Comparison of ENCODE assay signal across 8 cellular contexts in genomic region chr9:92728831-92729734, GRCh38. TPM values are rescaled to one million over a fixed set of nuclear protein-coding genes. Genes with fewer than 3 reads are reported as not detected.
DNase-seq lines count a peak whose midpoint lies in the region; ATAC-seq and TF ChIP-seq lines count a peak whose summit lies in the region.

No MANE protein-coding gene starts in this region.

- peaks cover 0 to 76% (median 33%) of the 10 kb centered on the region in 4 donors for H3K4me1 ChIP-seq in tibial nerve
- peaks cover 26 to 52% (median 42%) of the 10 kb centered on the region in 4 donors for H3K4me1 ChIP-seq in esophagus muscularis mucosa

- ATAC-seq in GM18867 (IDR thresholded peaks at IDR 0.05; ENCODE audit: unreplicated experiment) (peak; percentile 86), HG03025 (IDR thresholded peaks at IDR 0.05; ENCODE audit: low FRiP score, unreplicated experiment) (peak; percentile 65), left ventricle myocardium superior (peak; percentile 79)

- no peaks in the 10 kb centered on the region for H3K9me3 ChIP-seq in tibial nerve
- H3K9me3 ChIP-seq in esophagus muscularis mucosa, result no peaks in the 10 kb centered on the region

- no peak overlapping the region for H3K4me3 ChIP-seq in tibial nerve
- H3K4me3 ChIP-seq in esophagus muscularis mucosa, result no peak overlapping the region

- no peak for TF ChIP-seq EP300 in tibial nerve (IDR thresholded peaks at IDR 0.05)
- no peak for TF ChIP-seq EP300 in esophagus muscularis mucosa (IDR thresholded peaks at IDR 0.05)

- H3K27me3 ChIP-seq in tibial nerve, result no peaks in the 10 kb centered on the region
- H3K27me3 ChIP-seq in esophagus muscularis mucosa, result no peaks in the 10 kb centered on the region

- POLR2A ChIA-PET in RWPE1 (lab: Yijun Ruan, JAX; ENCODE audit: low non-redundant PET), result no interaction called here

- peaks cover 0 to 40% (median 0%) of the 10 kb centered on the region in 3 donors for H3K36me3 ChIP-seq in tibial nerve
- H3K36me3 ChIP-seq in esophagus muscularis mucosa, result peaks cover 0 to 52% (median 28%) of the 10 kb centered on the region in 4 donors

- TF ChIP-seq CTCF in RWPE1 (conservative IDR thresholded peaks at IDR 0.05; ENCODE audit: low read depth), result no peak
- TF ChIP-seq CTCF in tibial nerve (IDR thresholded peaks at IDR 0.05), result peak in 3 of 5 experiments; percentile 9 to 12 (median 11)
- peak in 1 of 3 experiments; percentile 27 for TF ChIP-seq CTCF in esophagus muscularis mucosa (IDR thresholded peaks at IDR 0.05)

- CTCF ChIA-PET in RWPE1 (lab: Yijun Ruan, JAX), result interaction anchor here (0.6 to 1.0 kb wide), 3 partner anchors 36 to 606 kb away, joined by 3 to 5 read pairs (median 3); no protein-coding TSS in a partner anchor

- H3K27ac ChIP-seq in RWPE1 (peak overlapping the region; percentile 89), tibial nerve (peak overlapping the region in 1 of 4 donors; percentile 10), esophagus muscularis mucosa (replicated peaks in 1 of 4) (no peak overlapping the region)

- DNase-seq in AG08395 (ENCODE audit: low spot score), result peak; percentile 67
- no peak for DNase-seq in RWPE1 (ENCODE audit: low spot score)
- DNase-seq in left ventricle myocardium superior, result peak; percentile 68
- DNase-seq in tibial nerve (ENCODE audit: low spot score in 2 of 2), result no peak
- DNase-seq in esophagus muscularis mucosa (ENCODE audit: extremely low spot score), result no peak
- no peak for DNase-seq in activated CD4-positive, alpha-beta T cell treated with anti-CD3 and anti-CD28 coated beads, Interleukin-2, amount 50 U/mL, for 4 hours

- 65 to 72% methylated on average over 21 to 22 of the region's 22 CpGs for WGBS in tibial nerve, 2 donors
- 89% methylated on average over 17 of the region's 22 CpGs for WGBS in esophagus muscularis mucosa

- intact Hi-C loops in left ventricle myocardium superior (cut with micrococcal nuclease) (no loop called here), esophagus muscularis mucosa (cut with DNase I) (no loop called here)

- TF ChIP-seq POLR2A in tibial nerve (IDR thresholded peaks at IDR 0.05) (no peak), esophagus muscularis mucosa (IDR thresholded peaks at IDR 0.05; ENCODE audit: low read depth) (no peak)

RNA-seq across cellular contexts. Expression of gene BICD2, which starts 35.5 kb away (rescaled TPM):
- total RNA-seq in left ventricle myocardium superior (39.2 TPM), tibial nerve (10 to 100 TPM; 36.2 to 46.7 (median 41.6) TPM), esophagus muscularis mucosa (10 to 100 TPM; 44.0 to 72.5 (median 57.3) TPM)

RNA-seq across cellular contexts. Expression of gene IPPK, which starts 59.2 kb away (rescaled TPM):
- total RNA-seq in left ventricle myocardium superior (7.6 TPM), tibial nerve (10 to 100 TPM in 2 of 4 donors, 1 to 10 TPM in 2; 8.0 to 18.8 (median 11.0) TPM), esophagus muscularis mucosa (1 to 10 TPM; 5.0 to 8.4 (median 6.1) TPM)

Comparison
In these comparisons a context has a peak if more than half of its experiments do, and no peak if none do; other contexts are left out.
1. DNase-seq: peak in AG08395 (single experiment) and left ventricle myocardium superior (single experiment); none in RWPE1 (single experiment), tibial nerve (0 of 2), esophagus muscularis mucosa (single experiment) and activated CD4-positive, alpha-beta T cell treated with anti-CD3 and anti-CD28 coated beads, Interleukin-2, amount 50 U/mL, for 4 hours (0 of 2).
2. Peak in every context shown above with its lines, with median percentiles within 50 percentile points of each other: ATAC-seq.